ENCODE assay signal across 8 cellular contexts in genomic region chr1:203593723-203594122, GRCh38. TPM values are rescaled to one million over a fixed set of nuclear protein-coding genes. Genes with fewer than 3 reads are reported as not detected.
A peak's percentile ranks its signal among the peaks of the same experiment; 100 is the strongest.
DNase-seq lines count a peak whose midpoint lies in the region; ATAC-seq and TF ChIP-seq lines count a peak whose summit lies in the region.

No MANE protein-coding gene starts in this region.

- H3K4me3 ChIP-seq in PC-3 (ENCODE audit: low read length), result no peak overlapping the region

- H3K9me2 ChIP-seq in PC-3 (replicated peaks; ENCODE audit: low read length), result no peaks in the 10 kb centered on the region

- peaks cover 28% of the 10 kb centered on the region for H3K4me1 Mint-ChIP-seq in activated T-cell treated with anti-CD3 and anti-CD28 coated beads, Interleukin-2, amount 50 U/mL, for 72 hours (ENCODE audit: low read depth)

- no peaks in the 10 kb centered on the region for H3K36me3 ChIP-seq in PC-3 (ENCODE audit: low read depth, low read length)

- H3K27ac Mint-ChIP-seq in activated T-cell treated with anti-CD3 and anti-CD28 coated beads, Interleukin-2, amount 50 U/mL, for 72 hours, result peak overlapping the region; percentile 10

- TF ChIP-seq CTCF in GM12872 (IDR thresholded peaks at IDR 0.05; ENCODE audit: insufficient read depth, low read depth, low read length) (peak; percentile 60), PC-3 (conservative IDR thresholded peaks at IDR 0.05; ENCODE audit: low read depth, low read length) (peak; percentile 62)

- H3K27me3 ChIP-seq in PC-3 (ENCODE audit: low read length), result no peaks in the 10 kb centered on the region

- CTCF ChIA-PET in PC-3 (lab: Charles Lee), result interaction anchor here (0.6 to 1.3 kb wide), 5 partner anchors 12 to 89 kb away, joined by 3 to 7 read pairs (median 3); partner anchors contain the start of gene ATP2B4

- POLR2A ChIA-PET in PC-3 (lab: Charles Lee; ENCODE audit: unreplicated experiment), result no interaction called here

- no peaks in the 10 kb centered on the region for H3K79me2 ChIP-seq in PC-3 (ENCODE audit: low read length)

- H3K9me3 ChIP-seq in PC-3 (ENCODE audit: low read length), result no peaks in the 10 kb centered on the region

- intact Hi-C loops in PC-3 (cut with micrococcal nuclease), result no loop called here

- no peak overlapping the region for H3K4me3 Mint-ChIP-seq in activated T-cell treated with anti-CD3 and anti-CD28 coated beads, Interleukin-2, amount 50 U/mL, for 72 hours

- peaks cover 36% of the 10 kb centered on the region for H3K4me1 ChIP-seq in PC-3 (ENCODE audit: insufficient read depth, low read length)

- H3F3A ChIP-seq in PC-3 (ENCODE audit: low read length, unreplicated experiment), result no peaks in the 10 kb centered on the region

- no peaks in the 10 kb centered on the region for H4K20me1 ChIP-seq in PC-3 (ENCODE audit: low read length)

- no peaks in the 10 kb centered on the region for H3K27me3 Mint-ChIP-seq in activated T-cell treated with anti-CD3 and anti-CD28 coated beads, Interleukin-2, amount 50 U/mL, for 72 hours (ENCODE audit: low read depth)

- ATAC-seq in PC-3 (peak; percentile 25), GM21786 (IDR thresholded peaks at IDR 0.05; ENCODE audit: unreplicated experiment) (no peak)
- peak; percentile 87 to 89 for ATAC-seq in activated T-cell treated with anti-CD3 and anti-CD28 coated beads, Interleukin-2, amount 50 U/mL, for 72 hours (replicated peaks in 1 of 2)

- no peaks in the 10 kb centered on the region for H3K36me3 Mint-ChIP-seq in activated T-cell treated with anti-CD3 and anti-CD28 coated beads, Interleukin-2, amount 50 U/mL, for 72 hours (ENCODE audit: insufficient read depth in 2 of 2)

- no peak overlapping the region for H3K27ac ChIP-seq in PC-3 (ENCODE audit: low read length)

- no peaks in the 10 kb centered on the region for H3K9me3 Mint-ChIP-seq in activated T-cell treated with anti-CD3 and anti-CD28 coated beads, Interleukin-2, amount 50 U/mL, for 72 hours

- H3K4me2 ChIP-seq in PC-3 (ENCODE audit: low read length), result no peak overlapping the region

- no peak overlapping the region for H2AFZ ChIP-seq in PC-3 (ENCODE audit: low read length)

- no TSS peak for BruUV-seq in PC-3 (replicated peaks; lab: Mats Ljungman, UMichigan)

- no peak overlapping the region for H3K9ac ChIP-seq in PC-3 (ENCODE audit: low read length)

- peak; percentile 69 for DNase-seq in PC-3
- DNase-seq in activated T-cell treated with anti-CD3 and anti-CD28 coated beads, Interleukin-2, amount 50 U/mL, for 72 hours, result peak; percentile 60 to 63
- peak; percentile 74 for DNase-seq in islet precursor cell
- peak; percentile 30 to 45 for DNase-seq in stimulated activated CD8-positive, alpha-beta memory T cell treated with anti-CD3 and anti-CD28 coated beads, Interleukin-7, amount 100 ng/mL, for 1 hour (ENCODE audit: low read depth in 2 of 2)
- DNase-seq in NCI-H526 treated with DMSO at 0.1 percent for 48 hours (lab: John Stamatoyannopoulos, UW), result no peak
- DNase-seq in NCI-H187 treated with DMSO at 0.1 percent for 48 hours (lab: John Stamatoyannopoulos, UW), result no peak

RNA-seq across cellular contexts. Expression of gene ATP2B4, which starts 32.9 kb away (rescaled TPM):
- total RNA-seq in PC-3 (2014; rRNA removed), result 32.7 and 49.5 TPM in 2 replicates
- total RNA-seq in activated T-cell treated with anti-CD3 and anti-CD28 coated beads, Interleukin-2, amount 50 U/mL, for 72 hours, result 10 to 100 TPM; 34.1 to 65.5 TPM

Comparison
In these comparisons a context has a peak if more than half of its experiments do, and no peak if none do; other contexts are left out.
1. DNase-seq: peak in PC-3 (single experiment), activated T-cell treated with anti-CD3 and anti-CD28 coated beads, Interleukin-2, amount 50 U/mL, for 72 hours (2 of 2), islet precursor cell (single experiment) and stimulated activated CD8-positive, alpha-beta memory T cell treated with anti-CD3 and anti-CD28 coated beads, Interleukin-7, amount 100 ng/mL, for 1 hour (2 of 2); none in NCI-H526 treated with DMSO at 0.1 percent for 48 hours (single experiment) and NCI-H187 treated with DMSO at 0.1 percent for 48 hours (single experiment).